20 cellular contexts compared by ENCODE assay signal in genomic region chr19:35852029-35852780, GRCh38. TPM values are rescaled to one million over a fixed set of nuclear protein-coding genes. Genes with fewer than 3 reads are reported as not detected.
A peak's percentile ranks its signal among the peaks of the same experiment; 100 is the strongest.
DNase-seq lines count a peak whose midpoint lies in the region; ATAC-seq and TF ChIP-seq lines count a peak whose summit lies in the region.
"Had no signal": no experiment of that assay in that cellular context is flagged by ENCODE, and none has a peak within 500 bp of the region (broad histone marks: within the 10 kb centered on the region; RNA-seq: fewer than 3 reads in every experiment).

Gene NPHS1, minus strand, starts transcription at chr19:35852504. Its CDS starts 667 bp downstream, at chr19:35851837.

- CTCF ChIA-PET in activated CD8-positive, alpha-beta T cell treated with anti-CD3 and anti-CD28 coated beads for 36 hours (lab: Charles Lee), result interaction anchor here (0.8 to 1.5 kb wide), 2 partner anchors 17 kb away, joined by 3 read pairs; no protein-coding TSS in a partner anchor
- CTCF ChIA-PET in activated CD8-positive, alpha-beta T cell treated with anti-CD3 and anti-CD28 coated beads, Interleukin-2, amount 10 ng/mL, durations not matched to agents 7 days and 5 days (lab: Charles Lee), result interaction anchor here (1.0 kb wide), 1 partner anchor 79 kb away, joined by 3 read pairs; no protein-coding TSS in a partner anchor

- peak within 1 kb of the TSS; percentile 36; the same call in 1 of the 2 replicates for H3K4me3 ChIP-seq in iPS-20b (ENCODE audit: low read length)
- no peak within 1 kb of the TSS for H3K4me3 ChIP-seq in mesenchymal stem cell (ENCODE audit: insufficient read depth in 1 of 2, low read depth in 1 of 2, low read length in 2 of 2)

- no peak within 1 kb of the TSS for H2BK12ac ChIP-seq in mesenchymal stem cell (ENCODE audit: low read length in 2 of 2)

- H3K9ac ChIP-seq in iPS-20b (ENCODE audit: low read depth, low read length), result no peak within 1 kb of the TSS; the same call in 1 of the 2 replicates
- H3K9ac ChIP-seq in mesenchymal stem cell (ENCODE audit: low read length), result no peak within 1 kb of the TSS

- H3K27ac ChIP-seq in iPS-20b (ENCODE audit: low read length), result no peak within 1 kb of the TSS
- H3K27ac ChIP-seq in mesenchymal stem cell (ENCODE audit: low read length, poor library complexity, severe bottlenecking), result no peak within 1 kb of the TSS
- H3K27ac ChIP-seq: C4-2B had no signal

- no peak for DNase-seq in activated CD8-positive, alpha-beta T cell treated with anti-CD3 and anti-CD28 coated beads for 36 hours
- no peak for DNase-seq in activated CD8-positive, alpha-beta T cell treated with anti-CD3 and anti-CD28 coated beads, Interleukin-2, amount 10 ng/mL, durations not matched to agents 7 days and 5 days
- no peak for DNase-seq in activated naive CD8-positive, alpha-beta T cell treated with anti-CD3 and anti-CD28 coated beads for 36 hours
- DNase-seq in stimulated activated effector memory CD8-positive, alpha-beta T cell treated with anti-CD3 and anti-CD28 coated beads, Interleukin-12 subunit alpha, Interleukin-12 subunit beta, amount 100 ng/mL, for 72 hours (ENCODE audit: low spot score in 2 of 2), result no peak
- DNase-seq in T-helper 2 cell treated with Interferon-gamma antibody and Interleukin-4, amounts not matched to agents 5 μg/mL and 100 μg/mL, for 36 hours (ENCODE audit: low spot score), result no peak
- DNase-seq in mesenchymal stem cell, result no peak
- DNase-seq: activated CD4-positive, alpha-beta T cell treated with anti-CD3 and anti-CD28 coated beads for 48 hours; activated effector memory CD4-positive, alpha-beta T cell treated with Interleukin-2 at 50 U/mL for 16 hours; central memory CD4-positive, alpha-beta T cell; NCI-H187; SHP77 had no signal

- peak within 1 kb of the TSS; percentile 13 for H3K4me3 Mint-ChIP-seq in activated CD8-positive, alpha-beta T cell treated with anti-CD3 and anti-CD28 coated beads for 36 hours
- no peak within 1 kb of the TSS for H3K4me3 Mint-ChIP-seq in activated CD8-positive, alpha-beta T cell treated with anti-CD3 and anti-CD28 coated beads, Interleukin-2, amount 10 ng/mL, durations not matched to agents 7 days and 5 days
- H3K4me3 Mint-ChIP-seq in activated naive CD8-positive, alpha-beta T cell treated with anti-CD3 and anti-CD28 coated beads for 36 hours, result peak within 1 kb of the TSS; percentile 61
- no peak within 1 kb of the TSS for H3K4me3 Mint-ChIP-seq in stimulated activated effector memory CD8-positive, alpha-beta T cell treated with anti-CD3 and anti-CD28 coated beads, Interleukin-12 subunit alpha, Interleukin-12 subunit beta, amount 100 ng/mL, for 72 hours
- no peak within 1 kb of the TSS for H3K4me3 Mint-ChIP-seq in T-helper 2 cell treated with Interferon-gamma antibody and Interleukin-4, amounts not matched to agents 5 μg/mL and 100 μg/mL, for 36 hours

- no peak within 1 kb of the TSS for H3K4me2 ChIP-seq in mesenchymal stem cell (ENCODE audit: low read length, poor library complexity, severe bottlenecking)

- H4K91ac ChIP-seq in mesenchymal stem cell (ENCODE audit: low read length), result no peak within 1 kb of the TSS

- ATAC-seq in activated CD8-positive, alpha-beta T cell treated with anti-CD3 and anti-CD28 coated beads for 36 hours, result no peak
- no peak for ATAC-seq in activated CD8-positive, alpha-beta T cell treated with anti-CD3 and anti-CD28 coated beads, Interleukin-2, amount 10 ng/mL, durations not matched to agents 7 days and 5 days
- no peak for ATAC-seq in stimulated activated effector memory CD8-positive, alpha-beta T cell treated with anti-CD3 and anti-CD28 coated beads, Interleukin-12 subunit alpha, Interleukin-12 subunit beta, amount 100 ng/mL, for 72 hours
- no peak for ATAC-seq in GM21381 (IDR thresholded peaks at IDR 0.05; ENCODE audit: unreplicated experiment)

- H3K79me1 ChIP-seq in mesenchymal stem cell (replicated peaks; ENCODE audit: low read length, poor library complexity, severe bottlenecking), result no peaks in the 10 kb centered on the region

- H4K8ac ChIP-seq in mesenchymal stem cell (ENCODE audit: low read length), result no peak within 1 kb of the TSS

- H3K36me3 Mint-ChIP-seq in activated CD8-positive, alpha-beta T cell treated with anti-CD3 and anti-CD28 coated beads for 36 hours (ENCODE audit: low read depth), result no peaks in the 10 kb centered on the region
- H3K36me3 Mint-ChIP-seq in activated CD8-positive, alpha-beta T cell treated with anti-CD3 and anti-CD28 coated beads, Interleukin-2, amount 10 ng/mL, durations not matched to agents 7 days and 5 days (ENCODE audit: low read depth), result no peaks in the 10 kb centered on the region
- H3K36me3 Mint-ChIP-seq in activated naive CD8-positive, alpha-beta T cell treated with anti-CD3 and anti-CD28 coated beads for 36 hours, result no peaks in the 10 kb centered on the region
- no peaks in the 10 kb centered on the region for H3K36me3 Mint-ChIP-seq in stimulated activated effector memory CD8-positive, alpha-beta T cell treated with anti-CD3 and anti-CD28 coated beads, Interleukin-12 subunit alpha, Interleukin-12 subunit beta, amount 100 ng/mL, for 72 hours
- no peaks in the 10 kb centered on the region for H3K36me3 Mint-ChIP-seq in T-helper 2 cell treated with Interferon-gamma antibody and Interleukin-4, amounts not matched to agents 5 μg/mL and 100 μg/mL, for 36 hours (ENCODE audit: low read depth)

- WGBS in mesenchymal stem cell, result 76% methylated on average over 9 of the region's 9 CpGs

- no peak within 1 kb of the TSS for H2BK120ac ChIP-seq in mesenchymal stem cell (ENCODE audit: low read depth, low read length)

- H2AFZ ChIP-seq in mesenchymal stem cell (ENCODE audit: low read depth, low read length), result no peak within 1 kb of the TSS

- H3K9me3 ChIP-seq in iPS-20b (ENCODE audit: insufficient read depth, low read depth, low read length) (no peaks in the 10 kb centered on the region), mesenchymal stem cell (ENCODE audit: control insufficient read depth, low read length) (no peaks in the 10 kb centered on the region)

- no peak within 1 kb of the TSS for H3K27ac Mint-ChIP-seq in activated CD8-positive, alpha-beta T cell treated with anti-CD3 and anti-CD28 coated beads for 36 hours
- no peak within 1 kb of the TSS for H3K27ac Mint-ChIP-seq in activated CD8-positive, alpha-beta T cell treated with anti-CD3 and anti-CD28 coated beads, Interleukin-2, amount 10 ng/mL, durations not matched to agents 7 days and 5 days
- H3K27ac Mint-ChIP-seq in activated naive CD8-positive, alpha-beta T cell treated with anti-CD3 and anti-CD28 coated beads for 36 hours, result peak within 1 kb of the TSS; percentile 17
- H3K27ac Mint-ChIP-seq in stimulated activated effector memory CD8-positive, alpha-beta T cell treated with anti-CD3 and anti-CD28 coated beads, Interleukin-12 subunit alpha, Interleukin-12 subunit beta, amount 100 ng/mL, for 72 hours, result peak within 1 kb of the TSS; percentile 78
- no peak within 1 kb of the TSS for H3K27ac Mint-ChIP-seq in T-helper 2 cell treated with Interferon-gamma antibody and Interleukin-4, amounts not matched to agents 5 μg/mL and 100 μg/mL, for 36 hours

- POLR2A ChIA-PET in activated CD8-positive, alpha-beta T cell treated with anti-CD3 and anti-CD28 coated beads for 36 hours (lab: Charles Lee), result interaction anchor here (1.2 kb wide), 1 partner anchor 9 kb away, joined by 5 read pairs; no protein-coding TSS in a partner anchor
- POLR2A ChIA-PET in activated CD8-positive, alpha-beta T cell treated with anti-CD3 and anti-CD28 coated beads, Interleukin-2, amount 10 ng/mL, durations not matched to agents 7 days and 5 days (lab: Charles Lee), result no interaction called here

- H3K4ac ChIP-seq in mesenchymal stem cell (ENCODE audit: low read depth in 1 of 2, low read length in 2 of 2), result no peak within 1 kb of the TSS

- H2BK15ac ChIP-seq in mesenchymal stem cell (ENCODE audit: low read depth, poor library complexity, severe bottlenecking), result no peak within 1 kb of the TSS

- no peak within 1 kb of the TSS for H3K18ac ChIP-seq in mesenchymal stem cell (ENCODE audit: low read depth in 1 of 2, low read length in 2 of 2)

- H3K9me3 Mint-ChIP-seq in activated CD8-positive, alpha-beta T cell treated with anti-CD3 and anti-CD28 coated beads for 36 hours, result no peaks in the 10 kb centered on the region
- no peaks in the 10 kb centered on the region for H3K9me3 Mint-ChIP-seq in activated CD8-positive, alpha-beta T cell treated with anti-CD3 and anti-CD28 coated beads, Interleukin-2, amount 10 ng/mL, durations not matched to agents 7 days and 5 days (ENCODE audit: insufficient read depth)
- no peaks in the 10 kb centered on the region for H3K9me3 Mint-ChIP-seq in activated naive CD8-positive, alpha-beta T cell treated with anti-CD3 and anti-CD28 coated beads for 36 hours
- no peaks in the 10 kb centered on the region for H3K9me3 Mint-ChIP-seq in stimulated activated effector memory CD8-positive, alpha-beta T cell treated with anti-CD3 and anti-CD28 coated beads, Interleukin-12 subunit alpha, Interleukin-12 subunit beta, amount 100 ng/mL, for 72 hours
- H3K9me3 Mint-ChIP-seq in T-helper 2 cell treated with Interferon-gamma antibody and Interleukin-4, amounts not matched to agents 5 μg/mL and 100 μg/mL, for 36 hours, result no peaks in the 10 kb centered on the region

- peaks cover 30% of the 10 kb centered on the region for H3K27me3 Mint-ChIP-seq in activated CD8-positive, alpha-beta T cell treated with anti-CD3 and anti-CD28 coated beads for 36 hours
- peaks cover 31% of the 10 kb centered on the region for H3K27me3 Mint-ChIP-seq in activated CD8-positive, alpha-beta T cell treated with anti-CD3 and anti-CD28 coated beads, Interleukin-2, amount 10 ng/mL, durations not matched to agents 7 days and 5 days (ENCODE audit: low read depth)
- peaks cover 53% of the 10 kb centered on the region for H3K27me3 Mint-ChIP-seq in activated naive CD8-positive, alpha-beta T cell treated with anti-CD3 and anti-CD28 coated beads for 36 hours
- peaks cover 46% of the 10 kb centered on the region for H3K27me3 Mint-ChIP-seq in T-helper 2 cell treated with Interferon-gamma antibody and Interleukin-4, amounts not matched to agents 5 μg/mL and 100 μg/mL, for 36 hours (ENCODE audit: low read depth)

- H3K27me3 ChIP-seq in iPS-20b (ENCODE audit: insufficient read depth, low read length), result peaks cover 81% of the 10 kb centered on the region
- peaks cover 83 to 91% of the 10 kb centered on the region in 2 experiments for H3K27me3 ChIP-seq in mesenchymal stem cell (ENCODE audit: control insufficient read depth in 1 of 2, insufficient read depth in 1 of 2, low read length in 2 of 2)

- no peak within 1 kb of the TSS for H3K14ac ChIP-seq in mesenchymal stem cell (ENCODE audit: low read length in 2 of 2)

- no peak for TF ChIP-seq CTCF in activated CD8-positive, alpha-beta T cell treated with anti-CD3 and anti-CD28 coated beads for 36 hours (IDR thresholded peaks at IDR 0.05)

- intact Hi-C loops in activated CD8-positive, alpha-beta T cell treated with anti-CD3 and anti-CD28 coated beads for 36 hours (cut with micrococcal nuclease), result no loop called here

- peaks cover 6% of the 10 kb centered on the region for H3K4me1 Mint-ChIP-seq in activated CD8-positive, alpha-beta T cell treated with anti-CD3 and anti-CD28 coated beads for 36 hours (ENCODE audit: low read depth)
- peaks cover 6% of the 10 kb centered on the region for H3K4me1 Mint-ChIP-seq in activated CD8-positive, alpha-beta T cell treated with anti-CD3 and anti-CD28 coated beads, Interleukin-2, amount 10 ng/mL, durations not matched to agents 7 days and 5 days (ENCODE audit: low read depth)
- peaks cover 9% of the 10 kb centered on the region for H3K4me1 Mint-ChIP-seq in activated naive CD8-positive, alpha-beta T cell treated with anti-CD3 and anti-CD28 coated beads for 36 hours
- peaks cover 20% of the 10 kb centered on the region for H3K4me1 Mint-ChIP-seq in stimulated activated effector memory CD8-positive, alpha-beta T cell treated with anti-CD3 and anti-CD28 coated beads, Interleukin-12 subunit alpha, Interleukin-12 subunit beta, amount 100 ng/mL, for 72 hours
- H3K4me1 Mint-ChIP-seq in T-helper 2 cell treated with Interferon-gamma antibody and Interleukin-4, amounts not matched to agents 5 μg/mL and 100 μg/mL, for 36 hours (ENCODE audit: low read depth), result peaks cover 3% of the 10 kb centered on the region

- no peaks in the 10 kb centered on the region for H3K36me3 ChIP-seq in iPS-20b (ENCODE audit: insufficient read depth, low read depth, low read length)
- no peaks in the 10 kb centered on the region for H3K36me3 ChIP-seq in mesenchymal stem cell (ENCODE audit: control insufficient read depth in 1 of 2, insufficient read depth in 2 of 2, low read depth in 1 of 2, low read length in 2 of 2)

- no peak within 1 kb of the TSS for H2BK5ac ChIP-seq in mesenchymal stem cell (ENCODE audit: low read depth, low read length, poor library complexity, severe bottlenecking)

- H3K4me1 ChIP-seq in iPS-20b (ENCODE audit: insufficient read depth, low read length), result no peaks in the 10 kb centered on the region; the same call in 1 of the 2 replicates
- H3K4me1 ChIP-seq in mesenchymal stem cell (ENCODE audit: control insufficient read depth, insufficient read depth, low read depth, low read length), result peaks cover 15% of the 10 kb centered on the region

- no peak within 1 kb of the TSS for H3K23ac ChIP-seq in mesenchymal stem cell (ENCODE audit: low read length in 2 of 2)

- H2AK5ac ChIP-seq in mesenchymal stem cell (ENCODE audit: low read length, severe bottlenecking), result no peak within 1 kb of the TSS

RNA-seq across cellular contexts. Expression of gene NPHS1, which starts in this region (rescaled TPM):
- not detected for total RNA-seq in activated CD8-positive, alpha-beta T cell treated with anti-CD3 and anti-CD28 coated beads for 36 hours
- not detected for total RNA-seq in activated CD8-positive, alpha-beta T cell treated with anti-CD3 and anti-CD28 coated beads, Interleukin-2, amount 10 ng/mL, durations not matched to agents 7 days and 5 days
- total RNA-seq in activated naive CD8-positive, alpha-beta T cell treated with anti-CD3 and anti-CD28 coated beads for 36 hours, result under 1 TPM; 0.36 to 0.49 TPM
- not detected for polyA plus RNA-seq in mesenchymal stem cell (2013, experiment 1 of 2)
- not detected for polyA plus RNA-seq in mesenchymal stem cell (2013, experiment 2 of 2)
- total RNA-seq: NCI-H460, OCI-LY7, posterior vena cava had no signal
- polyA plus RNA-seq: esophagus, liver, urinary bladder had no signal

Comparison
In these comparisons a context has a peak if more than half of its experiments do, and no peak if none do; other contexts are left out.
1. H3K4me3 Mint-ChIP-seq: peak in activated CD8-positive, alpha-beta T cell treated with anti-CD3 and anti-CD28 coated beads for 36 hours (single experiment) and activated naive CD8-positive, alpha-beta T cell treated with anti-CD3 and anti-CD28 coated beads for 36 hours (single experiment); none in activated CD8-positive, alpha-beta T cell treated with anti-CD3 and anti-CD28 coated beads, Interleukin-2, amount 10 ng/mL, durations not matched to agents 7 days and 5 days (single experiment), stimulated activated effector memory CD8-positive, alpha-beta T cell treated with anti-CD3 and anti-CD28 coated beads, Interleukin-12 subunit alpha, Interleukin-12 subunit beta, amount 100 ng/mL, for 72 hours (single experiment) and T-helper 2 cell treated with Interferon-gamma antibody and Interleukin-4, amounts not matched to agents 5 μg/mL and 100 μg/mL, for 36 hours (single experiment).
2. H3K27ac Mint-ChIP-seq: peak in activated naive CD8-positive, alpha-beta T cell treated with anti-CD3 and anti-CD28 coated beads for 36 hours (single experiment) and stimulated activated effector memory CD8-positive, alpha-beta T cell treated with anti-CD3 and anti-CD28 coated beads, Interleukin-12 subunit alpha, Interleukin-12 subunit beta, amount 100 ng/mL, for 72 hours (single experiment); none in activated CD8-positive, alpha-beta T cell treated with anti-CD3 and anti-CD28 coated beads for 36 hours (single experiment), activated CD8-positive, alpha-beta T cell treated with anti-CD3 and anti-CD28 coated beads, Interleukin-2, amount 10 ng/mL, durations not matched to agents 7 days and 5 days (single experiment) and T-helper 2 cell treated with Interferon-gamma antibody and Interleukin-4, amounts not matched to agents 5 μg/mL and 100 μg/mL, for 36 hours (single experiment).